Comparison of ENCODE assay signal across 8 cellular contexts in the genomic region with DNA sequence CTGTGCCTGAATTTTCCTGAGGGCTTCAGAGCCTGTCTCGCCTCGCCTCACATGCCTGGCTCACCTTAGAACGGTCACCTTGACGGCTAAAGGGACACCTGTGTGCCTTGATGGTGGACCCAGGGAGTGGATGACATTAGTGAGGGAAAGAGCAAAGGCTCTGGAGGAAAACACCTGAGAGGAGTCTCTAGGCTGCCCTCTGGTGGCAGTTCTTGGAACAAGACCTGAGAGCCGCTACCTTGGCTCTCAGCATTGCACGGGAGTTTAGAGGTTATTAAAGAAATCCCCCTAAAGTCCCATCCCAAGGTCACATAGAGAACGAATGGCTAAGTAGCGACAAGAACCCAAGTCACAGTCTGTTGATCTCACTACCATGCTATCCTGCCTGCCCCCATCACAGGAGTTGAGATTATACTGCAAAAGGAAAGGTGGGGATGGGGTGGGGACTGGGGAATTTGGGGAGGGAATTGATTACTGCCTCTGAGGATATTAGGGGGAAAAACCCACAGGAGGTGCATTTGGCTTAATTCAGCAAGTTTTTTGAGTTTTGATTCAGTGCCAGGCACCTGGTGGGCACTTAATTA. TPM values are rescaled to one million over a fixed set of nuclear protein-coding genes. Genes with fewer than 3 reads are reported as not detected.
DNase-seq lines count a peak whose midpoint lies in the region; ATAC-seq and TF ChIP-seq lines count a peak whose summit lies in the region.

No MANE protein-coding gene starts in this region.

- H3K4me1 Mint-ChIP-seq in GM23338 (peaks cover 27% of the 10 kb centered on the region), progenitor cell of endocrine pancreas (ENCODE audit: low read depth) (peaks cover 9% of the 10 kb centered on the region)

- H3F3A ChIP-seq in GM23338 (replicated peaks; ENCODE audit: low read depth), result 0 out of 2 replicates have a peak, but pooled peaks cover 4% of the 10 kb centered on the region
- H3F3A ChIP-seq in PC-3 (ENCODE audit: low read length, unreplicated experiment), result no peaks in the 10 kb centered on the region

- H3K27me3 ChIP-seq in GM23338 (ENCODE audit: insufficient read depth), result no peaks in the 10 kb centered on the region
- no peaks in the 10 kb centered on the region for H3K27me3 ChIP-seq in PC-3 (ENCODE audit: low read length)
- no peaks in the 10 kb centered on the region for H3K27me3 ChIP-seq in foreskin keratinocyte

- ATAC-seq in GM23338 (peak; percentile 81), PC-3 (peak; percentile 40), foreskin keratinocyte (no peak), GM21529 (IDR thresholded peaks at IDR 0.05; ENCODE audit: unreplicated experiment) (no peak)

- H3K9me3 Mint-ChIP-seq in GM23338 (no peaks in the 10 kb centered on the region; the same call in 1 of the 3 replicates), progenitor cell of endocrine pancreas (ENCODE audit: low read depth) (no peaks in the 10 kb centered on the region)

- TF ChIP-seq CTCF in GM23338 (conservative IDR thresholded peaks at IDR 0.05; ENCODE audit: low read depth in 2 of 2) (peak; percentile 72 to 81), PC-3 (conservative IDR thresholded peaks at IDR 0.05; ENCODE audit: low read depth, low read length) (peak; percentile 83), foreskin keratinocyte (conservative IDR thresholded peaks at IDR 0.05) (peak; percentile 83), progenitor cell of endocrine pancreas (IDR thresholded peaks at IDR 0.05; ENCODE audit: unreplicated experiment) (peak; percentile 88)

- H2AFZ ChIP-seq in GM23338, result no peak overlapping the region
- H2AFZ ChIP-seq in PC-3 (ENCODE audit: low read length), result no peak overlapping the region

- H3K27ac ChIP-seq in GM23338 (ENCODE audit: low read depth) (no peak overlapping the region), PC-3 (ENCODE audit: low read length) (no peak overlapping the region), foreskin keratinocyte (no peak overlapping the region)

- H3K36me3 Mint-ChIP-seq in GM23338 (ENCODE audit: low read depth), result no peaks in the 10 kb centered on the region
- no peaks in the 10 kb centered on the region for H3K36me3 Mint-ChIP-seq in progenitor cell of endocrine pancreas (ENCODE audit: insufficient read depth)

- H3K9ac ChIP-seq in PC-3 (ENCODE audit: low read length), result no peak overlapping the region

- H3K9me2 ChIP-seq in GM23338 (ENCODE audit: insufficient read depth) (no peaks in the 10 kb centered on the region), PC-3 (replicated peaks; ENCODE audit: low read length) (no peaks in the 10 kb centered on the region)

- H3K4me3 Mint-ChIP-seq in GM23338 (no peak overlapping the region), progenitor cell of endocrine pancreas (ENCODE audit: low read depth) (no peak overlapping the region)

- no TSS peak for BruUV-seq in PC-3 (replicated peaks; lab: Mats Ljungman, UMichigan)

- H3K27me3 Mint-ChIP-seq in GM23338 (ENCODE audit: insufficient read depth, low read depth, poor library complexity) (peaks cover 12% of the 10 kb centered on the region), progenitor cell of endocrine pancreas (peaks cover 31% of the 10 kb centered on the region)

- no peaks in the 10 kb centered on the region for H3K36me3 ChIP-seq in GM23338 (ENCODE audit: insufficient read depth)
- no peaks in the 10 kb centered on the region for H3K36me3 ChIP-seq in PC-3 (ENCODE audit: low read depth, low read length)

- no peak overlapping the region for H3K4me2 ChIP-seq in GM23338
- no peak overlapping the region for H3K4me2 ChIP-seq in PC-3 (ENCODE audit: low read length)

- no peak overlapping the region for H3K27ac Mint-ChIP-seq in GM23338
- no peak overlapping the region for H3K27ac Mint-ChIP-seq in progenitor cell of endocrine pancreas

- peak; percentile 63 for DNase-seq in AG20443 (ENCODE audit: low spot score)
- peak; percentile 90 for DNase-seq in GM23338 (ENCODE audit: low spot score)
- peak; percentile 85 for DNase-seq in PC-3
- DNase-seq in activated T-cell treated with anti-CD3 and anti-CD28 coated beads, Interleukin-2, amount 50 U/mL, for 48 hours, result peak; percentile 84 to 85
- peak in 1 of 2 donors; percentile 41 for DNase-seq in foreskin keratinocyte
- peak; percentile 70 for DNase-seq in progenitor cell of endocrine pancreas (ENCODE audit: low spot score, unreplicated experiment)
- no peak for DNase-seq in GDM1 (lab: John Stamatoyannopoulos, UW)

- H4K20me1 ChIP-seq in GM23338 (replicated peaks; ENCODE audit: insufficient read depth) (no peaks in the 10 kb centered on the region), PC-3 (ENCODE audit: low read length) (no peaks in the 10 kb centered on the region)

- H3K9me3 ChIP-seq in PC-3 (ENCODE audit: low read length), result no peaks in the 10 kb centered on the region

- intact Hi-C loops in PC-3 (cut with micrococcal nuclease), result loop anchor here (2.0 kb wide), 1 partner anchor 41 kb away; no protein-coding TSS in a partner anchor

- H3K79me2 ChIP-seq in GM23338 (replicated peaks; ENCODE audit: insufficient read depth) (no peaks in the 10 kb centered on the region), PC-3 (ENCODE audit: low read length) (no peaks in the 10 kb centered on the region)

- H3K4me1 ChIP-seq in GM23338 (ENCODE audit: insufficient read depth) (0 out of 2 replicates have a peak, but pooled peaks cover 4% of the 10 kb centered on the region), PC-3 (ENCODE audit: insufficient read depth, low read length) (peaks cover 34% of the 10 kb centered on the region), foreskin keratinocyte (peaks cover 21% of the 10 kb centered on the region)

- CTCF ChIA-PET in PC-3 (lab: Charles Lee), result no interaction called here

- H3K4me3 ChIP-seq in GM23338 (no peak overlapping the region), PC-3 (ENCODE audit: low read length) (no peak overlapping the region)

- POLR2A ChIA-PET in PC-3 (lab: Charles Lee; ENCODE audit: unreplicated experiment), result no interaction called here

TF ChIP-seq in GM23338, 12 proteins besides CTCF, POLR2A, EP300 and RAD21 (continues in another document):
- TF ChIP-seq, protein P1, sequence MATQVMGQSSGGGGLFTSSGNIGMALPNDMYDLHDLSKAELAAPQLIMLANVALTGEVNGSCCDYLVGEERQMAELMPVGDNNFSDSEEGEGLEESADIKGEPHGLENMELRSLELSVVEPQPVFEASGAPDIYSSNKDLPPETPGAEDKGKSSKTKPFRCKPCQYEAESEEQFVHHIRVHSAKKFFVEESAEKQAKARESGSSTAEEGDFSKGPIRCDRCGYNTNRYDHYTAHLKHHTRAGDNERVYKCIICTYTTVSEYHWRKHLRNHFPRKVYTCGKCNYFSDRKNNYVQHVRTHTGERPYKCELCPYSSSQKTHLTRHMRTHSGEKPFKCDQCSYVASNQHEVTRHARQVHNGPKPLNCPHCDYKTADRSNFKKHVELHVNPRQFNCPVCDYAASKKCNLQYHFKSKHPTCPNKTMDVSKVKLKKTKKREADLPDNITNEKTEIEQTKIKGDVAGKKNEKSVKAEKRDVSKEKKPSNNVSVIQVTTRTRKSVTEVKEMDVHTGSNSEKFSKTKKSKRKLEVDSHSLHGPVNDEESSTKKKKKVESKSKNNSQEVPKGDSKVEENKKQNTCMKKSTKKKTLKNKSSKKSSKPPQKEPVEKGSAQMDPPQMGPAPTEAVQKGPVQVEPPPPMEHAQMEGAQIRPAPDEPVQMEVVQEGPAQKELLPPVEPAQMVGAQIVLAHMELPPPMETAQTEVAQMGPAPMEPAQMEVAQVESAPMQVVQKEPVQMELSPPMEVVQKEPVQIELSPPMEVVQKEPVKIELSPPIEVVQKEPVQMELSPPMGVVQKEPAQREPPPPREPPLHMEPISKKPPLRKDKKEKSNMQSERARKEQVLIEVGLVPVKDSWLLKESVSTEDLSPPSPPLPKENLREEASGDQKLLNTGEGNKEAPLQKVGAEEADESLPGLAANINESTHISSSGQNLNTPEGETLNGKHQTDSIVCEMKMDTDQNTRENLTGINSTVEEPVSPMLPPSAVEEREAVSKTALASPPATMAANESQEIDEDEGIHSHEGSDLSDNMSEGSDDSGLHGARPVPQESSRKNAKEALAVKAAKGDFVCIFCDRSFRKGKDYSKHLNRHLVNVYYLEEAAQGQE (IDR thresholded peaks at IDR 0.05; ENCODE audit: unreplicated experiment), result no peak
- TF ChIP-seq STAT1 (IDR thresholded peaks at IDR 0.05; ENCODE audit: unreplicated experiment), result no peak
- no peak for TF ChIP-seq POLR2AphosphoS5 (IDR thresholded peaks at IDR 0.05; ENCODE audit: low read depth)
- TF ChIP-seq CREB1 (CRISPR knock-in tag; IDR thresholded peaks at IDR 0.05; ENCODE audit: low read depth), result no peak
- no peak for TF ChIP-seq NANOG (IDR thresholded peaks at IDR 0.05; ENCODE audit: borderline replicate concordance)
- no peak for TF ChIP-seq ZNF331 (CRISPR knock-in tag; IDR thresholded peaks at IDR 0.05; ENCODE audit: low read depth)

RNA-seq across cellular contexts. Expression of a gene that starts 7.9 kb away (rescaled TPM):
- total RNA-seq in GM23338 (2014; rRNA removed; shearing (Covaris generic)), result 0.07 TPM in 1 of 2 replicates, not detected in the other
- polyA plus RNA-seq in GM23338 (2016; fragmentation: Nextera tagmentation; extraction: Ambion mirVana) (not detected in 2 replicates), foreskin keratinocyte (0.86 and 1.4 TPM in 2 replicates)
- total RNA-seq in PC-3 (2014; rRNA removed) (0.55 and 0.81 TPM in 2 replicates), foreskin keratinocyte (0.88 and 1.3 TPM in 2 replicates), progenitor cell of endocrine pancreas (not detected in 2 replicates)

RNA-seq across cellular contexts. Expression of a gene that starts 10.7 kb away (rescaled TPM):
- not detected in 2 replicates for total RNA-seq in GM23338 (2014; rRNA removed; shearing (Covaris generic))
- polyA plus RNA-seq in GM23338 (2016; fragmentation: Nextera tagmentation; extraction: Ambion mirVana), result 0.47 and 1.3 TPM in 2 replicates
- not detected in 2 replicates for total RNA-seq in PC-3 (2014; rRNA removed)
- not detected in 2 replicates for total RNA-seq in foreskin keratinocyte
- not detected in 2 replicates for polyA plus RNA-seq in foreskin keratinocyte
- total RNA-seq in progenitor cell of endocrine pancreas, result not detected in 2 replicates

RNA-seq across cellular contexts. Expression of a gene that starts 13.6 kb away (rescaled TPM):
- 0.16 TPM in 1 of 2 replicates, not detected in the other for total RNA-seq in GM23338 (2014; rRNA removed; shearing (Covaris generic))
- polyA plus RNA-seq in GM23338 (2016; fragmentation: Nextera tagmentation; extraction: Ambion mirVana), result not detected in 2 replicates
- total RNA-seq in PC-3 (2014; rRNA removed), result 2.0 and 5.5 TPM in 2 replicates
- total RNA-seq in foreskin keratinocyte, result 7.4 and 10.5 TPM in 2 replicates
- 12.5 and 19.7 TPM in 2 replicates for polyA plus RNA-seq in foreskin keratinocyte
- not detected in 2 replicates for total RNA-seq in progenitor cell of endocrine pancreas

RNA-seq across cellular contexts. Expression of a gene that starts 15.8 kb away (rescaled TPM):
- not detected in 2 replicates for total RNA-seq in GM23338 (2014; rRNA removed; shearing (Covaris generic))
- not detected in 2 replicates for polyA plus RNA-seq in GM23338 (2016; fragmentation: Nextera tagmentation; extraction: Ambion mirVana)
- not detected in 2 replicates for total RNA-seq in PC-3 (2014; rRNA removed)
- 0.11 and 0.68 TPM in 2 replicates for total RNA-seq in foreskin keratinocyte
- polyA plus RNA-seq in foreskin keratinocyte, result 0.16 and 0.78 TPM in 2 replicates
- not detected in 2 replicates for total RNA-seq in progenitor cell of endocrine pancreas

RNA-seq across cellular contexts. Expression of a gene that starts 29.4 kb away (rescaled TPM):
- total RNA-seq in GM23338 (2014; rRNA removed; shearing (Covaris generic)), result 37.0 and 46.7 TPM in 2 replicates
- polyA plus RNA-seq in GM23338 (2016; fragmentation: Nextera tagmentation; extraction: Ambion mirVana) (19.8 and 21.3 TPM in 2 replicates), foreskin keratinocyte (16.7 and 18.5 TPM in 2 replicates)
- total RNA-seq in PC-3 (2014; rRNA removed) (31.3 and 40.0 TPM in 2 replicates), foreskin keratinocyte (18.4 and 21.8 TPM in 2 replicates), progenitor cell of endocrine pancreas (47.2 and 47.3 TPM in 2 replicates)

Comparison
In these comparisons a context has a peak if more than half of its experiments do, and no peak if none do; other contexts are left out.
1. ATAC-seq: peak in GM23338 (single experiment) and PC-3 (single experiment); none in foreskin keratinocyte (single experiment) and GM21529 (single experiment).
2. Peak in every context shown above with its lines, with median percentiles within 50 percentile points of each other: CTCF ChIP-seq.